8 cellular contexts compared by ENCODE assay signal in genomic region chr15:58749532-58750337, GRCh38. TPM values are rescaled to one million over a fixed set of nuclear protein-coding genes. Genes with fewer than 3 reads are reported as not detected.
A peak's percentile ranks its signal among the peaks of the same experiment; 100 is the strongest.
DNase-seq lines count a peak whose midpoint lies in the region; ATAC-seq, FAIRE-seq and TF ChIP-seq lines count a peak whose summit lies in the region.

A gene with protein sequence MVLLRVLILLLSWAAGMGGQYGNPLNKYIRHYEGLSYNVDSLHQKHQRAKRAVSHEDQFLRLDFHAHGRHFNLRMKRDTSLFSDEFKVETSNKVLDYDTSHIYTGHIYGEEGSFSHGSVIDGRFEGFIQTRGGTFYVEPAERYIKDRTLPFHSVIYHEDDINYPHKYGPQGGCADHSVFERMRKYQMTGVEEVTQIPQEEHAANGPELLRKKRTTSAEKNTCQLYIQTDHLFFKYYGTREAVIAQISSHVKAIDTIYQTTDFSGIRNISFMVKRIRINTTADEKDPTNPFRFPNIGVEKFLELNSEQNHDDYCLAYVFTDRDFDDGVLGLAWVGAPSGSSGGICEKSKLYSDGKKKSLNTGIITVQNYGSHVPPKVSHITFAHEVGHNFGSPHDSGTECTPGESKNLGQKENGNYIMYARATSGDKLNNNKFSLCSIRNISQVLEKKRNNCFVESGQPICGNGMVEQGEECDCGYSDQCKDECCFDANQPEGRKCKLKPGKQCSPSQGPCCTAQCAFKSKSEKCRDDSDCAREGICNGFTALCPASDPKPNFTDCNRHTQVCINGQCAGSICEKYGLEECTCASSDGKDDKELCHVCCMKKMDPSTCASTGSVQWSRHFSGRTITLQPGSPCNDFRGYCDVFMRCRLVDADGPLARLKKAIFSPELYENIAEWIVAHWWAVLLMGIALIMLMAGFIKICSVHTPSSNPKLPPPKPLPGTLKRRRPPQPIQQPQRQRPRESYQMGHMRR (minus strand): TSS chr15:58749707. CDS start chr15:58749534, 173 bp downstream.

- H3K4me3 ChIP-seq in BLaER1 treated with 17β-estradiol and CSF1 and Interleukin-3, amounts not matched to agents 10 nM and 100 nM = peak within 1 kb of the TSS; percentile 84 to 99 (median 95)
- H3K4me3 ChIP-seq in HepG2 (replicated peaks in 1 of 3; ENCODE audit: insufficient read depth in 1 of 3, low read depth in 2 of 3, low read length in 3 of 3) = peak within 1 kb of the TSS; percentile 91 to 99 (median 95)

- ATAC-seq in GM19351 (IDR thresholded peaks at IDR 0.05; ENCODE audit: unreplicated experiment) (peak; percentile 83), HG03521 (IDR thresholded peaks at IDR 0.05; ENCODE audit: unreplicated experiment) (peak; percentile 90), HepG2 (peak; percentile 96)

- H3K36me3 ChIP-seq in BLaER1 treated with 17β-estradiol and CSF1 and Interleukin-3, amounts not matched to agents 10 nM and 100 nM = peaks cover 0 to 14% (median 5%) of the 10 kb centered on the region in 11 experiments; a peak in 15 of 22 replicates
- no peaks in the 10 kb centered on the region for H3K36me3 ChIP-seq in HepG2 (replicated peaks in 1 of 2; ENCODE audit: control insufficient read depth in 1 of 2, insufficient read depth in 2 of 2, low read length in 2 of 2)

- no peaks in the 10 kb centered on the region for H3K27me3 ChIP-seq in BLaER1 treated with 17β-estradiol and CSF1 and Interleukin-3, amounts not matched to agents 10 nM and 100 nM
- H3K27me3 ChIP-seq in HepG2 (ENCODE audit: control insufficient read depth in 1 of 2, insufficient read depth in 2 of 2, low read length in 2 of 2) = no peaks in the 10 kb centered on the region; a peak in 1 of 5 replicates

- peaks cover 4 to 44% (median 39%) of the 10 kb centered on the region in 11 experiments; a peak in 18 of 22 replicates for H4K20me1 ChIP-seq in BLaER1 treated with 17β-estradiol and CSF1 and Interleukin-3, amounts not matched to agents 10 nM and 100 nM
- H4K20me1 ChIP-seq in HepG2 (ENCODE audit: insufficient read depth, low read length) = peaks cover 21% of the 10 kb centered on the region

- H3K4me3 Mint-ChIP-seq in dendritic cell treated with granulocyte-macrophage colony-stimulating factor and Interleukin-4, amounts not matched to agents 40 ng/mL and 50 ng/mL, for 4 days = peak within 1 kb of the TSS; percentile 100

- H3K27me3 Mint-ChIP-seq in dendritic cell treated with granulocyte-macrophage colony-stimulating factor and Interleukin-4, amounts not matched to agents 40 ng/mL and 50 ng/mL, for 4 days = no peaks in the 10 kb centered on the region

- POLR2A ChIA-PET in HepG2 (lab: Yijun Ruan, JAX) = interaction anchor here (0.5 to 3.4 kb wide), 21 partner anchors 9 to 480 kb away, joined by 3 to 111 read pairs (median 4); partner anchors contain the start of gene MINDY2

- WGBS in HepG2 (ENCODE audit: low lambda C conversion rate) = under 1% methylated on average over 46 of the region's 62 CpGs

- peaks cover 24% of the 10 kb centered on the region for H3K4me1 Mint-ChIP-seq in dendritic cell treated with granulocyte-macrophage colony-stimulating factor and Interleukin-4, amounts not matched to agents 40 ng/mL and 50 ng/mL, for 4 days (ENCODE audit: low read depth)

- H2AFZ ChIP-seq in HepG2 (ENCODE audit: low read length) = peak within 1 kb of the TSS; percentile 99

- H3K9ac ChIP-seq in BLaER1 treated with 17β-estradiol and CSF1 and Interleukin-3, amounts not matched to agents 10 nM and 100 nM = peak within 1 kb of the TSS; percentile 97 to 99 (median 98)
- peak within 1 kb of the TSS; percentile 96 for H3K9ac ChIP-seq in HepG2 (ENCODE audit: insufficient read depth, low read depth, low read length)

- no TSS peak for BruUV-seq in HepG2 (replicated peaks; lab: Mats Ljungman, UMichigan)

- FAIRE-seq in HepG2 (lab: Jason Lieb, UNC) = peak; percentile 92

- TF ChIP-seq POLR2A in HepG2 (IDR thresholded peaks at IDR 0.05; ENCODE audit: insufficient read depth in 1 of 2, low read depth in 2 of 2, low read length in 2 of 2) = peak; percentile 66 to 83

- H3K4me2 ChIP-seq in BLaER1 treated with 17β-estradiol and CSF1 and Interleukin-3, amounts not matched to agents 10 nM and 100 nM = peak within 1 kb of the TSS; percentile 81 to 98 (median 89)
- peak within 1 kb of the TSS; percentile 80 for H3K4me2 ChIP-seq in HepG2 (ENCODE audit: low read depth, low read length)

- in situ Hi-C loops in HepG2 (cut with HindIII; ENCODE audit: extremely low pct_ligation_motif_present, low pct_unique_long_range_greater_than_20kb) = loop anchor here (10.0 kb wide), 1 partner anchor 525 kb away; no protein-coding TSS in a partner anchor

- H3K9me3 Mint-ChIP-seq in dendritic cell treated with granulocyte-macrophage colony-stimulating factor and Interleukin-4, amounts not matched to agents 40 ng/mL and 50 ng/mL, for 4 days = no peaks in the 10 kb centered on the region

- no peaks in the 10 kb centered on the region for H3K9me3 ChIP-seq in BLaER1 treated with 17β-estradiol and CSF1 and Interleukin-3, amounts not matched to agents 10 nM and 100 nM (replicated peaks in 1 of 11)
- H3K9me3 ChIP-seq in HepG2 (ENCODE audit: low read length) = no peaks in the 10 kb centered on the region

- H3K4me1 ChIP-seq in BLaER1 treated with 17β-estradiol and CSF1 and Interleukin-3, amounts not matched to agents 10 nM and 100 nM = peaks cover 19 to 37% (median 30%) of the 10 kb centered on the region in 10 experiments
- peaks cover 32% of the 10 kb centered on the region for H3K4me1 ChIP-seq in HepG2 (ENCODE audit: insufficient read depth, low read length)

- TF ChIP-seq EP300 in HepG2 (IDR thresholded peaks at IDR 0.05; ENCODE audit: low read depth in 2 of 2, low read length in 2 of 2) = no peak
- no peak; the same call in 1 of the 2 replicates for TF ChIP-seq EP300 in HepG2 (CRISPR knock-in tag; IDR thresholded peaks at IDR 0.05; ENCODE audit: borderline replicate concordance)

- CTCF ChIA-PET in HepG2 (lab: Yijun Ruan, JAX; ENCODE audit: low intra/inter-chr PET ratio, low total read pairs) = no interaction called here

- H3K27ac ChIP-seq in BLaER1 treated with 17β-estradiol and CSF1 and Interleukin-3, amounts not matched to agents 10 nM and 100 nM = peak within 1 kb of the TSS; percentile 94 to 99 (median 96)
- peak within 1 kb of the TSS; percentile 97 for H3K27ac ChIP-seq in HepG2 (ENCODE audit: extremely low read length, insufficient read depth, low read length)

- H3K27ac Mint-ChIP-seq in dendritic cell treated with granulocyte-macrophage colony-stimulating factor and Interleukin-4, amounts not matched to agents 40 ng/mL and 50 ng/mL, for 4 days = peak within 1 kb of the TSS; percentile 93

- peaks cover 22% of the 10 kb centered on the region for H3K36me3 Mint-ChIP-seq in dendritic cell treated with granulocyte-macrophage colony-stimulating factor and Interleukin-4, amounts not matched to agents 40 ng/mL and 50 ng/mL, for 4 days (ENCODE audit: low read depth)

- peaks cover 48% of the 10 kb centered on the region for H3K79me2 ChIP-seq in HepG2 (ENCODE audit: insufficient read depth, low read length)

- TF ChIP-seq CTCF in HepG2 (CRISPR knock-in tag; IDR thresholded peaks at IDR 0.05) = peak; percentile 21; the same call in 1 of the 2 replicates

- intact Hi-C loops in dendritic cell treated with granulocyte-macrophage colony-stimulating factor and Interleukin-4, amounts not matched to agents 40 ng/mL and 50 ng/mL, for 4 days (cut with micrococcal nuclease) = loop anchor here (1.0 kb wide), 1 partner anchor 21 kb away; no protein-coding TSS in a partner anchor
- intact Hi-C loops in HepG2 (cut with micrococcal nuclease; ENCODE audit: unreplicated experiment) = loop anchor here (1.0 to 10.0 kb wide), 3 partner anchors 22 to 317 kb away; partner anchors contain the start of genes LIPC and MINDY2

- DNase-seq in NCI-H748 treated with DMSO at 0.1 percent for 48 hours (lab: John Stamatoyannopoulos, UW) (peak; percentile 82), HepG2 (ENCODE audit: low spot score) (peak; percentile 95)
- peak; percentile 95 to 98 for DNase-seq in activated CD4-positive, alpha-beta T cell treated with anti-CD3 and anti-CD28 coated beads, Interleukin-2, amount 50 U/mL, for 24 hours (ENCODE audit: low read depth in 1 of 2, low spot score in 1 of 2)
- peak; percentile 99 for DNase-seq in stimulated activated CD4-positive, alpha-beta T cell treated with anti-CD3 and anti-CD28 coated beads, Interleukin-4, amount 100 ng/mL, for 1 hour

- TF ChIP-seq RAD21 in HepG2 (CRISPR knock-in tag; IDR thresholded peaks at IDR 0.05) = no peak

TF ChIP-seq in HepG2, 621 proteins besides CTCF, POLR2A, EP300 and RAD21 (continues in another document):
- no peak for TF ChIP-seq KLF12 (CRISPR knock-in tag; IDR thresholded peaks at IDR 0.05; ENCODE audit: borderline replicate concordance)

RNA-seq across cellular contexts. Expression of the gene that starts here (rescaled TPM):
- 86.8 and 125 TPM in 2 replicates for total RNA-seq in HepG2 (2016; rRNA removed; fragmentation: Illumina TruSeq; extraction: Trizol)
- 14.1 and 22.6 TPM in 2 replicates for total RNA-seq in HepG2 (2016; cell fraction: cytosol; rRNA removed; fragmentation: Illumina TruSeq; extraction: Trizol; ENCODE audit: low read depth)
- total RNA-seq in HepG2 (2016; cell fraction: insoluble cytoplasmic fraction; rRNA removed; fragmentation: Illumina TruSeq; extraction: Trizol) = 82.6 and 120 TPM in 2 replicates
- total RNA-seq in HepG2 (2016; cell fraction: membrane; rRNA removed; fragmentation: Illumina TruSeq; extraction: Trizol) = 28.6 TPM in 2 replicates
- total RNA-seq in HepG2 (2016; cell fraction: nucleus; rRNA removed; fragmentation: Illumina TruSeq; extraction: Trizol) = 136 and 171 TPM in 2 replicates
- 92.7 and 100 TPM in 2 replicates for polyA plus RNA-seq in HepG2 (2011; rRNA removed)
- 78.0 and 88.1 TPM in 2 replicates for polyA plus RNA-seq in HepG2 (2011; cell fraction: cytosol; rRNA removed)
- polyA plus RNA-seq in HepG2 (2011; cell fraction: nucleus; rRNA removed) = 34.5 and 42.9 TPM in 2 replicates
- 130 and 143 TPM in 2 replicates for polyA plus RNA-seq in HepG2 (2012)
- polyA plus RNA-seq in HepG2 (2016; cell fraction: cytosol; fragmentation: Illumina TruSeq; extraction: Trizol; ENCODE audit: low read depth) = 3.0 and 3.6 TPM in 2 replicates
- polyA plus RNA-seq in HepG2 (2016; cell fraction: insoluble cytoplasmic fraction; fragmentation: Illumina TruSeq; extraction: Trizol; ENCODE audit: low read depth) = 52.9 and 53.5 TPM in 2 replicates
- polyA plus RNA-seq in HepG2 (2016; cell fraction: membrane; fragmentation: Illumina TruSeq; extraction: Trizol; ENCODE audit: low read depth) = 6.1 and 9.4 TPM in 2 replicates
- 79.1 and 82.6 TPM in 2 replicates for polyA plus RNA-seq in HepG2 (2016; cell fraction: nucleus; fragmentation: Illumina TruSeq; extraction: Trizol; ENCODE audit: insufficient read depth, low read depth)
- 80.0 and 86.9 TPM in 2 replicates for polyA minus RNA-seq in HepG2 (2011; rRNA and poly(A)+ RNA removed; ENCODE audit: low replicate concordance)
- 155 and 159 TPM in 2 replicates for polyA minus RNA-seq in HepG2 (2011; cell fraction: cytosol; rRNA and poly(A)+ RNA removed)
- polyA minus RNA-seq in HepG2 (2011; cell fraction: nucleus; rRNA and poly(A)+ RNA removed) = 151 and 153 TPM in 2 replicates

Comparison
In these comparisons a context has a peak if more than half of its experiments do, and no peak if none do; other contexts are left out.
1. Peak in every context shown above with its lines: DNase-seq, ATAC-seq, H3K4me3 ChIP-seq and H3K27ac ChIP-seq.